Comparison of ENCODE assay signal across 10 cellular contexts in the genomic region with DNA sequence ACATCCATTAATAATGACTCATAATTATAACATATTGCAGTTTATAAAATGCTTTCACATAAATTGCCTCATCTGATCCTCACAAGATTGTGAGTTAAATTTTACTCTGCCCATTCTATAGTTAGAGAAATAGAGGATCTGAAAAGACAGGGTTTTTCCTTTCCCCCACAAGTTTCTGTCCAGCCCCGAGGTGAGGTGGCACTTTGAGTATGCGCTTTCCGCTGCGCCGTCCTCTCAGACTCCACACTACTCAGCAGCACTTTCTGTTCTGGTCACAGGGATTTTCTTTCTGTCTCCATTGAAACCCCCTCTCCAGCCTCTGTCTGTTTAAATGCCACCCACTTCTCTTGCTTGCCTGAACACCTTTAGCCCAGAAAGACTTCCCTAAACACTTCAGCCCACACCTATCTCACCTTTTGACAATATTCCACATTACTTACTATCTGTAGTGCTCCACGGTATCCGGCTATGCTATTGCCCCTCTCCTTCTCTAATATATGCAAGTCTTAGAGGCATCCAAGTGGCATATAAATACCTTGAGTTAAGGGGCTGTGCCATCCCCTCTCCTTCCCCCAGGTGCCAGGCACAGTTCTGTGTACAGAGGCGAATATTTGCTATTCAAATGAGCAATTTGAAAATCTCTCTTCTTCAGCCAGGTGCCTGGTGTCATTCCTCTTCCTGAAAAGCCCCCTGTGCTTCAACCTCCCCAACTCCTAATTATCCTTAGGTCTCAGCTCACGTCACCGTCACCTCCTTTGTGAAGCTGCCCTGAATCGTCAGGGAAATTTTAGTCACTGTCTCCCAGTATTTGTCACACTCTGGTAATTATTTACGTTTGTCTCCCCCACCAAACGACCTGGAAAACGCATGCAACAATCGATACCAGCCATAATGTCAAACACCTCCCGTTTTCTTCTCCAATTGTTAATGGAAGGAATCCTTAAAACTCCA.
DNase-seq lines count a peak whose midpoint lies in the region; ATAC-seq, FAIRE-seq and TF ChIP-seq lines count a peak whose summit lies in the region.
"Had no signal": no experiment of that assay in that cellular context is flagged by ENCODE, and none has a peak within 500 bp of the region (broad histone marks: within the 10 kb centered on the region; RNA-seq: fewer than 3 reads in every experiment).

No MANE protein-coding gene starts in this region.

- H3K18ac ChIP-seq in H1 (ENCODE audit: extremely low read depth, low read length), result no peak overlapping the region
- no peak overlapping the region for H3K18ac ChIP-seq in trophoblast cell (ENCODE audit: low read length)

- no peaks in the 10 kb centered on the region for H3K27me3 ChIP-seq in H1 (replicated peaks in 1 of 4; ENCODE audit: control insufficient read depth in 3 of 4, extremely low read depth in 1 of 4, insufficient read depth in 3 of 4, low read length in 3 of 4)
- H3K27me3 ChIP-seq in trophoblast cell (ENCODE audit: insufficient read depth, low read length), result no peaks in the 10 kb centered on the region

- H3K27ac ChIP-seq in H1 (ENCODE audit: low read depth, low read length) (no peak overlapping the region), trophoblast cell (ENCODE audit: low read depth, low read length) (no peak overlapping the region), kidney (ENCODE audit: low read depth in 2 of 2, low read length in 2 of 2) (no peak overlapping the region)

- H3K4me3 ChIP-seq in H1 (ENCODE audit: extremely low read depth in 1 of 4, insufficient read depth in 2 of 4, low read depth in 3 of 4, low read length in 4 of 4) (no peak overlapping the region), trophoblast cell (ENCODE audit: low read depth, low read length) (no peak overlapping the region), kidney (ENCODE audit: low read length in 2 of 2) (no peak overlapping the region)

- H2BK120ac ChIP-seq in H1 (replicated peaks; ENCODE audit: low read depth, low read length) (no peak overlapping the region), trophoblast cell (ENCODE audit: insufficient read depth, low read length, poor library complexity) (no peak overlapping the region)

- H3K23ac ChIP-seq in H1 (ENCODE audit: insufficient read length), result no peak overlapping the region
- no peak overlapping the region for H3K23ac ChIP-seq in trophoblast cell (ENCODE audit: low read length)

- H3K4me1 ChIP-seq in H1 (replicated peaks in 1 of 4; ENCODE audit: control insufficient read depth in 3 of 4, insufficient read depth in 4 of 4, low read length in 3 of 4) (no peaks in the 10 kb centered on the region), trophoblast cell (ENCODE audit: control insufficient read depth in 1 of 2, insufficient read depth in 2 of 2, low read length in 2 of 2) (no peaks in the 10 kb centered on the region), kidney (ENCODE audit: control insufficient read depth in 1 of 2, insufficient read depth in 1 of 2, low read depth in 1 of 2, low read length in 2 of 2) (no peaks in the 10 kb centered on the region)

- no peak overlapping the region for H4K12ac ChIP-seq in trophoblast cell (ENCODE audit: low read depth, low read length)

- ATAC-seq in GM18519 (IDR thresholded peaks at IDR 0.05; ENCODE audit: low FRiP score, unreplicated experiment) (peak; percentile 87), GM21360 (IDR thresholded peaks at IDR 0.05; ENCODE audit: unreplicated experiment) (peak; percentile 96), HG03108 (IDR thresholded peaks at IDR 0.05; ENCODE audit: unreplicated experiment) (peak; percentile 89)

- no peak overlapping the region for H4K91ac ChIP-seq in H1 (replicated peaks; ENCODE audit: insufficient read length, low read length)
- H4K91ac ChIP-seq in trophoblast cell (ENCODE audit: low read depth, low read length), result no peak overlapping the region

- H3K9ac ChIP-seq in H1 (replicated peaks in 1 of 4; ENCODE audit: extremely low read depth in 1 of 4, low read depth in 3 of 4, low read length in 3 of 4), result no peak overlapping the region
- H3K9ac ChIP-seq in trophoblast cell (ENCODE audit: low read length), result no peak overlapping the region
- no peak overlapping the region for H3K9ac ChIP-seq in kidney (ENCODE audit: low read length in 2 of 2)

- no peak overlapping the region for H2BK15ac ChIP-seq in H1 (ENCODE audit: low read length)

- H3K9me3 ChIP-seq in H1 (ENCODE audit: insufficient read depth in 2 of 2, low read depth in 1 of 2, low read length in 1 of 2), result no peaks in the 10 kb centered on the region
- H3K9me3 ChIP-seq in trophoblast cell (ENCODE audit: insufficient read depth, low read depth, low read length), result no peaks in the 10 kb centered on the region
- no peaks in the 10 kb centered on the region for H3K9me3 ChIP-seq in kidney (ENCODE audit: control insufficient read depth in 1 of 2, low read length in 2 of 2)

- CTCF ChIA-PET in H1 (lab: Charles Lee; ENCODE audit: partially characterized antibody), result no interaction called here

- H3K36me3 ChIP-seq in H1 (ENCODE audit: control insufficient read depth in 2 of 4, insufficient read depth in 4 of 4, low read length in 3 of 4), result no peaks in the 10 kb centered on the region
- no peaks in the 10 kb centered on the region for H3K36me3 ChIP-seq in trophoblast cell (ENCODE audit: control insufficient read depth in 1 of 2, insufficient read depth in 2 of 2, low read length in 2 of 2)
- H3K36me3 ChIP-seq in kidney (ENCODE audit: control insufficient read depth in 1 of 2, insufficient read depth in 2 of 2, low read length in 2 of 2), result no peaks in the 10 kb centered on the region

- intact Hi-C loops in kidney (cut with DNase I), result no loop called here

- no peak for TF ChIP-seq EP300 in H1 (IDR thresholded peaks at IDR 0.05; ENCODE audit: borderline replicate concordance in 1 of 2, low read depth in 2 of 2, low read length in 2 of 2)

- DNase-seq in H1 (ENCODE audit: low read depth in 1 of 2, low spot score in 2 of 2) (no peak), NCI-H524 treated with DMSO at 0.1 percent for 48 hours (lab: John Stamatoyannopoulos, UW) (no peak), trophoblast cell (no peak), kidney (no peak), CD1c-positive myeloid dendritic cell (ENCODE audit: extremely low spot score) (no peak)
- DNase-seq: SHP77 treated with DMSO at 0.1 percent for 48 hours had no signal

- 82% methylated on average over 16 of the region's 16 CpGs; no CpG with 5 or more reads in 1 of the 2 experiments for WGBS in H1 (ENCODE audit: extremely low coverage in 1 of 2, insufficient coverage in 1 of 2, insufficient read length in 1 of 2, insufficient replicate concordance in 2 of 2, low coverage in 1 of 2, low lambda C conversion rate in 2 of 2, missing lambda C conversion rate in 1 of 2), 2 experiments
- no CpG with 5 or more reads among the region's 16 CpGs for WGBS in trophoblast cell (ENCODE audit: extremely low coverage, insufficient coverage, insufficient read length)

- no peak overlapping the region for H4K8ac ChIP-seq in H1 (ENCODE audit: extremely low read depth, insufficient read depth, low read length)
- H4K8ac ChIP-seq in trophoblast cell (ENCODE audit: low read depth, low read length), result no peak overlapping the region

- H4K5ac ChIP-seq in H1 (ENCODE audit: insufficient read length, low read depth, low read length), result no peak overlapping the region

- H2BK20ac ChIP-seq in H1 (ENCODE audit: low read length), result no peak overlapping the region

- H4K20me1 ChIP-seq in H1 (replicated peaks in 1 of 2; ENCODE audit: control insufficient read depth in 1 of 2, insufficient read depth in 2 of 2, low read length in 2 of 2), result no peaks in the 10 kb centered on the region

- H2AFZ ChIP-seq in H1 (ENCODE audit: low read length), result peak overlapping the region; percentile 28; the same call in 1 of the 2 replicates
- no peak overlapping the region for H2AFZ ChIP-seq in trophoblast cell (ENCODE audit: insufficient read depth, low read length, poor library complexity)

- TF ChIP-seq CTCF in H1 (IDR thresholded peaks at IDR 0.05; ENCODE audit: control extremely low read depth in 1 of 3, insufficient read depth in 1 of 3, low read depth in 1 of 3, low read length in 3 of 3), result no peak
- TF ChIP-seq CTCF in kidney (IDR thresholded peaks at IDR 0.05; ENCODE audit: borderline replicate concordance, extremely low read depth, insufficient read depth), result no peak

- POLR2A ChIA-PET in H1 (lab: Charles Lee; ENCODE audit: partially characterized antibody), result no interaction called here

- no peak overlapping the region for H2AK5ac ChIP-seq in H1 (ENCODE audit: low read depth, low read length)
- H2AK5ac ChIP-seq in trophoblast cell (ENCODE audit: low read length), result no peak overlapping the region

- H3K4me2 ChIP-seq in H1 (ENCODE audit: insufficient read depth in 1 of 2, low read depth in 2 of 2, low read length in 2 of 2) (no peak overlapping the region), trophoblast cell (ENCODE audit: low read length) (no peak overlapping the region)

- FAIRE-seq in H1 (lab: Jason Lieb, UNC) (no peak), kidney (lab: Jason Lieb, UNC) (no peak)
- FAIRE-seq: endothelial cell of umbilical vein had no signal

- no peak overlapping the region for H3K14ac ChIP-seq in H1 (ENCODE audit: insufficient read length)
- H3K14ac ChIP-seq in trophoblast cell (ENCODE audit: low read length), result no peak overlapping the region

- H3K4ac ChIP-seq in H1 (replicated peaks; ENCODE audit: insufficient read length, low read depth, low read length) (no peak overlapping the region), trophoblast cell (ENCODE audit: low read depth, low read length) (no peak overlapping the region)

- H3K79me1 ChIP-seq in H1 (ENCODE audit: low read depth, low read length) (no peaks in the 10 kb centered on the region), trophoblast cell (ENCODE audit: low read length) (no peaks in the 10 kb centered on the region)

- H3K79me2 ChIP-seq in H1 (ENCODE audit: control insufficient read depth in 1 of 2, insufficient read depth in 2 of 2, low read length in 2 of 2) (no peaks in the 10 kb centered on the region), trophoblast cell (ENCODE audit: control insufficient read depth, insufficient read depth, low read length, poor library complexity) (no peaks in the 10 kb centered on the region)

- no peaks in the 10 kb centered on the region for H3K23me2 ChIP-seq in H1 (ENCODE audit: low read depth, low read length)

- no peak overlapping the region for H3K56ac ChIP-seq in H1 (replicated peaks; ENCODE audit: insufficient read length, low read depth, low read length)

- H2BK5ac ChIP-seq in H1 (ENCODE audit: low read depth, low read length) (no peak overlapping the region), trophoblast cell (ENCODE audit: low read depth, low read length, poor library complexity) (no peak overlapping the region)

- no peak for TF ChIP-seq POLR2A in H1 (IDR thresholded peaks at IDR 0.05; ENCODE audit: control extremely low read depth in 1 of 2, low read depth in 2 of 2, low read length in 2 of 2)

- H2BK12ac ChIP-seq in H1 (ENCODE audit: low read depth, low read length) (no peak overlapping the region), trophoblast cell (ENCODE audit: low read length) (no peak overlapping the region)

- TF ChIP-seq RAD21 in H1 (IDR thresholded peaks at IDR 0.05 in 1 of 2, conservative IDR thresholded peaks at IDR 0.05 in 1 of 2; ENCODE audit: low read depth in 2 of 2, low read length in 2 of 2), result no peak

TF ChIP-seq in H1, 55 proteins besides CTCF, POLR2A, EP300 and RAD21 (continues in another document):
- TF ChIP-seq PHF8 (conservative IDR thresholded peaks at IDR 0.05; ENCODE audit: low read depth, low read length), result no peak
